In genomic region chr7:38335490-38336135, GRCh38 we compare ENCODE assay signal across 8 cellular contexts.
DNase-seq lines count a peak whose midpoint lies in the region; ATAC-seq and TF ChIP-seq lines count a peak whose summit lies in the region.

No MANE protein-coding gene starts in this region.

- no peak for TF ChIP-seq EP300 in esophagus muscularis mucosa (IDR thresholded peaks at IDR 0.05)

- POLR2A ChIA-PET in naive thymus-derived CD4-positive, alpha-beta T cell (lab: Charles Lee): interaction anchor here (1.0 to 1.9 kb wide), 3 partner anchors 8 to 107 kb away, joined by 3 to 7 read pairs (median 5); no protein-coding TSS in a partner anchor

- H3K4me1 ChIP-seq in NT2/D1 (ENCODE audit: insufficient read depth, insufficient read length): peaks cover 2% of the 10 kb centered on the region
- peaks cover 0 to 7% (median 4%) of the 10 kb centered on the region in 4 donors for H3K4me1 ChIP-seq in esophagus muscularis mucosa
- peaks cover 16 to 21% of the 10 kb centered on the region in 2 donors for H3K4me1 ChIP-seq in naive thymus-derived CD4-positive, alpha-beta T cell (ENCODE audit: control insufficient read depth in 2 of 2, insufficient read depth in 2 of 2, low read length in 2 of 2)

- intact Hi-C loops in esophagus muscularis mucosa (cut with DNase I): no loop called here
- intact Hi-C loops in naive thymus-derived CD4-positive, alpha-beta T cell (cut with micrococcal nuclease): loop anchor here (1.0 to 5.0 kb wide), 7 partner anchors 16 to 228 kb away; partner anchors contain the start of gene STARD3NL (in 1 of the 2)

- peaks cover 8 to 46% (median 36%) of the 10 kb centered on the region in 7 donors for H3K4me1 Mint-ChIP-seq in naive thymus-derived CD4-positive, alpha-beta T cell

- no peaks in the 10 kb centered on the region for H3K9me3 Mint-ChIP-seq in naive thymus-derived CD4-positive, alpha-beta T cell

- H3K27me3 Mint-ChIP-seq in naive thymus-derived CD4-positive, alpha-beta T cell: no peaks in the 10 kb centered on the region

- peak overlapping the region; percentile 48 to 92 (median 77) for H3K27ac Mint-ChIP-seq in naive thymus-derived CD4-positive, alpha-beta T cell

- H3K36me3 ChIP-seq in NT2/D1 (ENCODE audit: insufficient read depth, insufficient read length, low read length) (no peaks in the 10 kb centered on the region), esophagus muscularis mucosa (no peaks in the 10 kb centered on the region)
- H3K36me3 ChIP-seq in naive thymus-derived CD4-positive, alpha-beta T cell (ENCODE audit: control insufficient read depth in 2 of 3, insufficient read depth in 3 of 3, low read length in 3 of 3): no peaks in the 10 kb centered on the region

- TF ChIP-seq CTCF in esophagus muscularis mucosa (IDR thresholded peaks at IDR 0.05): peak; percentile 61 to 79 (median 65)

- H3K9me3 ChIP-seq in NT2/D1 (ENCODE audit: insufficient read depth, low read length): peaks cover 9% of the 10 kb centered on the region; the same call in 1 of the 2 replicates
- H3K9me3 ChIP-seq in esophagus muscularis mucosa: no peaks in the 10 kb centered on the region
- no peaks in the 10 kb centered on the region for H3K9me3 ChIP-seq in naive thymus-derived CD4-positive, alpha-beta T cell (ENCODE audit: control insufficient read depth in 2 of 3, low read length in 3 of 3)

- H3K27me3 ChIP-seq in NT2/D1 (ENCODE audit: insufficient read depth, insufficient read length) (no peaks in the 10 kb centered on the region), esophagus muscularis mucosa (no peaks in the 10 kb centered on the region)
- no peaks in the 10 kb centered on the region for H3K27me3 ChIP-seq in naive thymus-derived CD4-positive, alpha-beta T cell (ENCODE audit: control insufficient read depth in 2 of 2, insufficient read depth in 2 of 2, low read length in 2 of 2)

- CTCF ChIA-PET in naive thymus-derived CD4-positive, alpha-beta T cell (lab: Charles Lee): interaction anchor here (0.6 to 5.6 kb wide), 19 partner anchors 9 to 1569 kb away, joined by 3 to 78 read pairs (median 6); no protein-coding TSS in a partner anchor

- in situ Hi-C loops in Caki2 (cut with HindIII; ENCODE audit: low pct_unique_long_range_greater_than_20kb, low sequenced_read_pairs): no loop called here

- TF ChIP-seq POLR2A in esophagus muscularis mucosa (IDR thresholded peaks at IDR 0.05; ENCODE audit: low read depth): no peak

- peak; percentile 98 for DNase-seq in Caki2 (ENCODE audit: low read depth)
- DNase-seq in NT2/D1 (ENCODE audit: low read depth, low spot score): peak; percentile 85
- DNase-seq in activated T-cell treated with anti-CD3 and anti-CD28 coated beads for 1 hour (ENCODE audit: low read depth): peak; percentile 68
- peak; percentile 89 for DNase-seq in esophagus muscularis mucosa (ENCODE audit: extremely low spot score)
- peak; percentile 58 to 78 (median 73) for DNase-seq in naive thymus-derived CD4-positive, alpha-beta T cell
- peak; percentile 87 for DNase-seq in stimulated activated naive CD8-positive, alpha-beta T cell treated with anti-CD3 and anti-CD28 coated beads, Interleukin-15, Interleukin-2, amounts not matched to agents 100 U/mL and 50 U/mL, for 24 hours

- ATAC-seq in GM19397 (IDR thresholded peaks at IDR 0.05; ENCODE audit: unreplicated experiment) (peak; percentile 98), HG03469 (IDR thresholded peaks at IDR 0.05; ENCODE audit: unreplicated experiment) (peak; percentile 95)
- peak; percentile 97 for ATAC-seq in naive thymus-derived CD4-positive, alpha-beta T cell
- ATAC-seq in stimulated activated naive CD8-positive, alpha-beta T cell treated with anti-CD3 and anti-CD28 coated beads, Interleukin-15, Interleukin-2, amounts not matched to agents 100 U/mL and 50 U/mL, for 24 hours: peak; percentile 95

- no peak overlapping the region for H3K9ac ChIP-seq in NT2/D1 (ENCODE audit: insufficient read length, low read depth)

- WGBS in esophagus muscularis mucosa: 84% methylated on average over 4 of the region's 7 CpGs

- H3K27ac ChIP-seq in esophagus muscularis mucosa (replicated peaks in 1 of 4): peak overlapping the region in 2 of 4 donors; percentile 28 to 41
- peak overlapping the region; percentile 52 for H3K27ac ChIP-seq in naive thymus-derived CD4-positive, alpha-beta T cell (ENCODE audit: low read depth, low read length)

- H3K4me3 Mint-ChIP-seq in naive thymus-derived CD4-positive, alpha-beta T cell: peak overlapping the region; percentile 54 to 76 (median 64)

- H3K36me3 Mint-ChIP-seq in naive thymus-derived CD4-positive, alpha-beta T cell: no peaks in the 10 kb centered on the region

- no peak overlapping the region for H3K4me3 ChIP-seq in NT2/D1 (ENCODE audit: insufficient read length, low read depth)
- peak overlapping the region in 1 of 4 donors; percentile 10 for H3K4me3 ChIP-seq in esophagus muscularis mucosa
- H3K4me3 ChIP-seq in naive thymus-derived CD4-positive, alpha-beta T cell (ENCODE audit: low read length): peak overlapping the region; percentile 42
